1 cellular context compared by ENCODE assay signal in the genomic region with DNA sequence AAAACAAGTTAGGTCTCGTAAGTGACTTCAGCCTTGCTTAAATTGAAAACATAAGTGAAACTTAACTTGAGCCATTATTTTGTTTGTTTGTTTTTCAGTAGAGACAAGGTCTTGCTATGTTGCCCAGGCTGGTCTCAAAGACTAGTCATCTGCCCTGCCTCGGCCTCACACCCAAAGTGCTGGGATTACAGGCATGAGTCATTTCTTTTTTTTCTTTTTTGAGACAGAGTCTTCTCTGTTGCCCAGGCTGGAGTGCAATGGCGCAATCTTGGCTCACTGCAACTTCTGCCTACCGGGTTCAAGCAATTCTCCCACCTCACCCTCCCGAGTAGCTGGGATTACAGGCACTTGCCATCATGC.
TF ChIP-seq lines count a peak whose summit lies in the region.
"Not testable (repeated sequence)": the region's sequence is repeated elsewhere in the genome, so short reads cannot be mapped to it uniquely, and the experiment has no call there.

No MANE protein-coding gene starts in this region.

TF ChIP-seq in HepG2, 621 proteins besides CTCF, POLR2A, EP300 and RAD21:
- TF ChIP-seq ZNF644 (CRISPR knock-in tag; IDR thresholded peaks at IDR 0.05; ENCODE audit: low read depth) (0 out of 2 replicates have a peak, but pooled peaks have one; percentile 43), RARA (CRISPR knock-in tag; IDR thresholded peaks at IDR 0.05) (peak; percentile 36; the same call in 1 of the 2 replicates), TBX2 (CRISPR knock-in tag; IDR thresholded peaks at IDR 0.05; ENCODE audit: borderline replicate concordance) (peak; percentile 38; the same call in 1 of the 2 replicates), FOXP1 (CRISPR knock-in tag; IDR thresholded peaks at IDR 0.05) (0 out of 2 replicates have a peak, but pooled peaks have one; percentile 20), ZNF121 (CRISPR knock-in tag; IDR thresholded peaks at IDR 0.05) (peak; percentile 98), RCOR2 (CRISPR knock-in tag; IDR thresholded peaks at IDR 0.05) (peak; percentile 26; the same call in 1 of the 2 replicates), KAT8 (CRISPR knock-in tag; IDR thresholded peaks at IDR 0.05) (0 out of 2 replicates have a peak, but pooled peaks have one; percentile 26), RXRB (CRISPR knock-in tag; IDR thresholded peaks at IDR 0.05; ENCODE audit: borderline replicate concordance) (0 out of 2 replicates have a peak, but pooled peaks have one; percentile 32), ZMYM2 (CRISPR knock-in tag; IDR thresholded peaks at IDR 0.05) (0 out of 2 replicates have a peak, but pooled peaks have one; percentile 14), JUNB (CRISPR knock-in tag; IDR thresholded peaks at IDR 0.05; ENCODE audit: borderline replicate concordance) (peak; percentile 59; the same call in 1 of the 2 replicates), ATF3 (CRISPR knock-in tag; IDR thresholded peaks at IDR 0.05) (peak; percentile 73), ZNF292 (CRISPR knock-in tag; IDR thresholded peaks at IDR 0.05; ENCODE audit: borderline replicate concordance, low read depth) (0 out of 2 replicates have a peak, but pooled peaks have one; percentile 37), ZMYM3 (CRISPR knock-in tag; IDR thresholded peaks at IDR 0.05) (peak; percentile 84), SAP130 (CRISPR knock-in tag; IDR thresholded peaks at IDR 0.05; ENCODE audit: low read depth) (peak; percentile 41), PAXIP1 (CRISPR knock-in tag; conservative IDR thresholded peaks at IDR 0.05) (0 out of 2 replicates have a peak, but pooled peaks have one; percentile 29), ARID5B (CRISPR knock-in tag; IDR thresholded peaks at IDR 0.05) (peak; percentile 58; the same call in 1 of the 2 replicates), ZBTB33 (CRISPR knock-in tag; IDR thresholded peaks at IDR 0.05) (0 out of 2 replicates have a peak, but pooled peaks have one; percentile 8), TEAD3 (CRISPR knock-in tag; optimal IDR thresholded peaks at IDR 0.05; ENCODE audit: borderline replicate concordance) (peak; percentile 33), FOXA3 (CRISPR knock-in tag; IDR thresholded peaks at IDR 0.05) (peak; percentile 25; the same call in 1 of the 2 replicates), FOXA1 (CRISPR knock-in tag; IDR thresholded peaks at IDR 0.05) (peak; percentile 24; the same call in 1 of the 2 replicates), ZNF362 (CRISPR knock-in tag; IDR thresholded peaks at IDR 0.05; ENCODE audit: borderline replicate concordance) (peak; percentile 81; the same call in 1 of the 2 replicates), JUND (CRISPR knock-in tag; IDR thresholded peaks at IDR 0.05) (peak; percentile 48; the same call in 1 of the 2 replicates), FOSL2 (CRISPR knock-in tag; IDR thresholded peaks at IDR 0.05) (peak; percentile 97), FOSL1 (CRISPR knock-in tag; IDR thresholded peaks at IDR 0.05; ENCODE audit: borderline replicate concordance) (peak; percentile 80), CEBPB (IDR thresholded peaks at IDR 0.05; ENCODE audit: borderline replicate concordance, low read depth, low read length) (peak; percentile 82), CEBPG (CRISPR knock-in tag; IDR thresholded peaks at IDR 0.05) (peak; percentile 79), ADNP (CRISPR knock-in tag; IDR thresholded peaks at IDR 0.05) (0 out of 2 replicates have a peak, but pooled peaks have one; percentile 12)
- TF ChIP-seq, protein P1, sequence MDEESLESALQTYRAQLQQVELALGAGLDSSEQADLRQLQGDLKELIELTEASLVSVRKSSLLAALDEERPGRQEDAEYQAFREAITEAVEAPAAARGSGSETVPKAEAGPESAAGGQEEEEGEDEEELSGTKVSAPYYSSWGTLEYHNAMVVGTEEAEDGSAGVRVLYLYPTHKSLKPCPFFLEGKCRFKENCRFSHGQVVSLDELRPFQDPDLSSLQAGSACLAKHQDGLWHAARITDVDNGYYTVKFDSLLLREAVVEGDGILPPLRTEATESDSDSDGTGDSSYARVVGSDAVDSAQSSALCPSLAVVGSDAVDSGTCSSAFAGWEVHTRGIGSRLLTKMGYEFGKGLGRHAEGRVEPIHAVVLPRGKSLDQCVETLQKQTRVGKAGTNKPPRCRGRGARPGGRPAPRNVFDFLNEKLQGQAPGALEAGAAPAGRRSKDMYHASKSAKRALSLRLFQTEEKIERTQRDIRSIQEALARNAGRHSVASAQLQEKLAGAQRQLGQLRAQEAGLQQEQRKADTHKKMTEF (CRISPR knock-in tag; IDR thresholded peaks at IDR 0.05), result peak; percentile 44; the same call in 1 of the 2 replicates
- not testable (repeated sequence) for TF ChIP-seq FOXP1, FOXA1 (IDR thresholded peaks at IDR 0.05)
- TF ChIP-seq, protein P2, sequence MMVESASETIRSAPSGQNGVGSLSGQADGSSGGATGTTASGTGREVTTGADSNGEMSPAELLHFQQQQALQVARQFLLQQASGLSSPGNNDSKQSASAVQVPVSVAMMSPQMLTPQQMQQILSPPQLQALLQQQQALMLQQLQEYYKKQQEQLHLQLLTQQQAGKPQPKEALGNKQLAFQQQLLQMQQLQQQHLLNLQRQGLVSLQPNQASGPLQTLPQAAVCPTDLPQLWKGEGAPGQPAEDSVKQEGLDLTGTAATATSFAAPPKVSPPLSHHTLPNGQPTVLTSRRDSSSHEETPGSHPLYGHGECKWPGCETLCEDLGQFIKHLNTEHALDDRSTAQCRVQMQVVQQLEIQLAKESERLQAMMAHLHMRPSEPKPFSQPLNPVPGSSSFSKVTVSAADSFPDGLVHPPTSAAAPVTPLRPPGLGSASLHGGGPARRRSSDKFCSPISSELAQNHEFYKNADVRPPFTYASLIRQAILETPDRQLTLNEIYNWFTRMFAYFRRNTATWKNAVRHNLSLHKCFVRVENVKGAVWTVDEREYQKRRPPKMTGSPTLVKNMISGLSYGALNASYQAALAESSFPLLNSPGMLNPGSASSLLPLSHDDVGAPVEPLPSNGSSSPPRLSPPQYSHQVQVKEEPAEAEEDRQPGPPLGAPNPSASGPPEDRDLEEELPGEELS (CRISPR knock-in tag; IDR thresholded peaks at IDR 0.05), result peak; percentile 17; the same call in 1 of the 2 replicates
- TF ChIP-seq, protein P3, sequence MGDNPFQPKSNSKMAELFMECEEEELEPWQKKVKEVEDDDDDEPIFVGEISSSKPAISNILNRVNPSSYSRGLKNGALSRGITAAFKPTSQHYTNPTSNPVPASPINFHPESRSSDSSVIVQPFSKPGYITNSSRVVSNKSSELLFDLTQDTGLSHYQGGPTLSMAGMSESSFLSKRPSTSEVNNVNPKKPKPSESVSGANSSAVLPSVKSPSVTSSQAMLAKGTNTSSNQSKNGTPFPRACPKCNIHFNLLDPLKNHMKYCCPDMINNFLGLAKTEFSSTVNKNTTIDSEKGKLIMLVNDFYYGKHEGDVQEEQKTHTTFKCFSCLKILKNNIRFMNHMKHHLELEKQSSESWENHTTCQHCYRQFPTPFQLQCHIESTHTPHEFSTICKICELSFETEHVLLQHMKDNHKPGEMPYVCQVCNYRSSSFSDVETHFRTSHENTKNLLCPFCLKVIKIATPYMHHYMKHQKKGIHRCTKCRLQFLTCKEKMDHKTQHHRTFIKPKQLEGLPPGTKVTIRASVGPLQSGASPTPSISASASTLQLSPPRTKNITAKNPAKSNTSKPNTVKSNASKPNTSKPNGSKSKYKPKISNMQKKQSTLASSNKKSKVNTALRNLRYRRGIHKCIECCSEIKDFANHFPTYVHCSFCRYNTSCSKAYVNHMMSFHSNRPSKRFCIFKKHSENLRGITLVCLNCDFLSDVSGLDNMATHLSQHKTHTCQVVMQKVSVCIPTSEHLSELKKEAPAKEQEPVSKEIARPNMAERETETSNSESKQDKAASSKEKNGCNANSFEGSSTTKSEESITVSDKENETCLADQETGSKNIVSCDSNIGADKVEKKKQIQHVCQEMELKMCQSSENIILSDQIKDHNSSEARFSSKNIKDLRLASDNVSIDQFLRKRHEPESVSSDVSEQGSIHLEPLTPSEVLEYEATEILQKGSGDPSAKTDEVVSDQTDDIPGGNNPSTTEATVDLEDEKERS (CRISPR knock-in tag; IDR thresholded peaks at IDR 0.05), result peak; percentile 49; the same call in 1 of the 2 replicates
- TF ChIP-seq, protein P4, sequence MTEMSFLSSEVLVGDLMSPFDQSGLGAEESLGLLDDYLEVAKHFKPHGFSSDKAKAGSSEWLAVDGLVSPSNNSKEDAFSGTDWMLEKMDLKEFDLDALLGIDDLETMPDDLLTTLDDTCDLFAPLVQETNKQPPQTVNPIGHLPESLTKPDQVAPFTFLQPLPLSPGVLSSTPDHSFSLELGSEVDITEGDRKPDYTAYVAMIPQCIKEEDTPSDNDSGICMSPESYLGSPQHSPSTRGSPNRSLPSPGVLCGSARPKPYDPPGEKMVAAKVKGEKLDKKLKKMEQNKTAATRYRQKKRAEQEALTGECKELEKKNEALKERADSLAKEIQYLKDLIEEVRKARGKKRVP (CRISPR knock-in tag; IDR thresholded peaks at IDR 0.05), result 0 out of 4 replicates have a peak, but pooled peaks of 1 of the 2 experiments have one; percentile 11
